ENCODE assay signal across 1 cellular context in the genomic region with DNA sequence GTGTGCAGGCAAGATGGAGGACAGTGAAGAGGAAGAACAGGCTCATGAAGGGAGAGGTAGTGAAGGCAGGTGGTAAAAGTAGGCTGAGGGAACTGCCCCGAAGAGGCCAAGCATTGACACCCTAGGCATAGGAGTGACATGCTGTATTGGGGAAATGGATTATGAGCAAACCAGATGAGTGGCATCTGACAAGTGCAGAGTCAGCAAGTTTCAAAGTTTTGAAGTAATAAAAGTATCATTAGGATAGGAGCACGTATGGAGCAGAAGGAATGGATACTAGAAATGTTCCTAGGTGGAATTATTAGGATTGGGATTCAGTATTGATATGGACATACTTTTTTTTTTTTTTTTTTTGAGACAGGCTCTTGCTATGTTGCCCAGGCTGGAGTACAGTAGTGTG.
TF ChIP-seq lines count a peak whose summit lies in the region.

No MANE protein-coding gene starts in this region.

TF ChIP-seq in HepG2, 621 proteins besides CTCF, POLR2A, EP300 and RAD21 (continued from another document):
- TF ChIP-seq ZNF276 (CRISPR knock-in tag; IDR thresholded peaks at IDR 0.05; ENCODE audit: low read depth), result no peak
- TF ChIP-seq MLXIP (CRISPR knock-in tag; IDR thresholded peaks at IDR 0.05; ENCODE audit: borderline replicate concordance), result no peak
